16 cellular contexts compared by ENCODE assay signal in the genomic region with DNA sequence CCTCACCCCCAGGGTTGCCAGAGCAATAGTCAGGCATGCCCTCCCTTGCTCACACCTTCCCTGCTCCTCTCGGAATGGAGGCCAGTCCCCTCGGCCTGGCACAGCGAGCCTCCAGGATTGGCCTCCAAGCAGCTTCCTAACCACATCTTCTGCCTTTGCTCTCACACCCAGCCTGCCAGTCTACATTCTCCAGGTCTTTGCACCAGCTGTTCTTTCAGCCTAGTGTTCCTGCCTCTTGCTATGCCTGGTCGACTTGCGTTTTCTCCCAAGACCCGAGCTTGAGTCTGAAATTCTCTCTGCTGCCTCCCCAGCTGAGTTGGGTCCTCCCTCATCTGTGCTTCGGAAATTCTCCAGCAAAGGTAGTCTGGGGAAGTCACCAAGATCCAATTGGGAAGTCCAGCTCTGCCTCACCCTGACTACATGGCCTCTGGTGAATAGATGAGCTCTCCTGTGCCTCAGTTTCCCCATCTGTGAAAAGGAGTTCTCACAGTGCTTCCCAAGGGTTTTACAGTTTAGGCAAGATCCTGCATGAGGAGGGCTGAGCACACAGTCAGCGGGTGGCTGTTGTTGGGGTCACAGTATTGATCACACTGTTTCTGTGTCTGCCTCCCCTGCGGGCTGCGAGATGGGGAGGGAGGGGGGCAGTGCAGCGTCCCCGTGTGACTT. TPM values are rescaled to one million over a fixed set of nuclear protein-coding genes. Genes with fewer than 3 reads are reported as not detected.
DNase-seq lines count a peak whose midpoint lies in the region; ATAC-seq, FAIRE-seq and TF ChIP-seq lines count a peak whose summit lies in the region.
"Had no signal": no experiment of that assay in that cellular context is flagged by ENCODE, and none has a peak within 500 bp of the region (broad histone marks: within the 10 kb centered on the region; RNA-seq: fewer than 3 reads in every experiment).

No MANE protein-coding gene starts in this region.

- H3K4me3 ChIP-seq in bronchial epithelial cell (ENCODE audit: low read depth, low read length) = no peak overlapping the region

- peak; percentile 13 for DNase-seq in NCI-H2171 treated with DMSO at 0.1 percent for 48 hours (lab: John Stamatoyannopoulos, UW)
- DNase-seq in NCI-H2171 (lab: John Stamatoyannopoulos, UW) = no peak
- no peak for DNase-seq in bronchial epithelial cell (ENCODE audit: low read depth)
- peak; percentile 61 for DNase-seq in left kidney (ENCODE audit: low read depth, low spot score)
- DNase-seq in activated CD4-positive, alpha-beta T cell treated with anti-CD3 and anti-CD28 coated beads for 1 hour = no peak
- DNase-seq in T-helper 2 cell treated with Interferon-gamma antibody and Interleukin-4, amounts not matched to agents 5 μg/mL and 100 μg/mL, for 36 hours (ENCODE audit: low spot score) = no peak
- DNase-seq: activated CD4-positive, alpha-beta T cell treated with anti-CD3 and anti-CD28 coated beads, Interleukin-2, amount 10 ng/mL, durations not matched to agents 7 days and 5 days; activated T-cell treated with anti-CD3 and anti-CD28 coated beads, Interleukin-2, amount 50 U/mL, for 24 hours; kidney; NCI-H2081 treated with DMSO at 0.1 percent for 48 hours had no signal

- peaks cover 2% of the 10 kb centered on the region for H3K4me1 Mint-ChIP-seq in T-helper 2 cell treated with Interferon-gamma antibody and Interleukin-4, amounts not matched to agents 5 μg/mL and 100 μg/mL, for 36 hours (ENCODE audit: low read depth)

- FAIRE-seq in bronchial epithelial cell (lab: Jason Lieb, UNC) = peak; percentile 52
- FAIRE-seq: kidney had no signal

- ATAC-seq in HG03280 (IDR thresholded peaks at IDR 0.05; ENCODE audit: unreplicated experiment) = no peak

- H3K36me3 ChIP-seq in bronchial epithelial cell (ENCODE audit: control insufficient read depth, insufficient read depth, low read length) = no peaks in the 10 kb centered on the region

- peaks cover 46% of the 10 kb centered on the region for H3K27me3 Mint-ChIP-seq in T-helper 2 cell treated with Interferon-gamma antibody and Interleukin-4, amounts not matched to agents 5 μg/mL and 100 μg/mL, for 36 hours (ENCODE audit: low read depth)

- H3K27me3 ChIP-seq in bronchial epithelial cell (ENCODE audit: control insufficient read depth, insufficient read depth, low read length) = peaks cover 7% of the 10 kb centered on the region

- H3K9me3 Mint-ChIP-seq in T-helper 2 cell treated with Interferon-gamma antibody and Interleukin-4, amounts not matched to agents 5 μg/mL and 100 μg/mL, for 36 hours = no peaks in the 10 kb centered on the region
- H3K9me3 Mint-ChIP-seq: activated CD4-positive, alpha-beta T cell treated with anti-CD3 and anti-CD28 coated beads, Interleukin-2, amount 10 ng/mL, durations not matched to agents 7 days and 5 days; activated naive CD8-positive, alpha-beta T cell treated with anti-CD3 and anti-CD28 coated beads, Interleukin-2, amount 10 ng/mL, durations not matched to agents 7 days and 5 days; activated T-cell treated with anti-CD3 and anti-CD28 coated beads, Interleukin-2, amount 50 U/mL, for 24 hours had no signal

- H3K4me3 Mint-ChIP-seq in T-helper 2 cell treated with Interferon-gamma antibody and Interleukin-4, amounts not matched to agents 5 μg/mL and 100 μg/mL, for 36 hours = no peak overlapping the region
- H3K4me3 Mint-ChIP-seq: activated CD4-positive, alpha-beta T cell treated with anti-CD3 and anti-CD28 coated beads, Interleukin-2, amount 10 ng/mL, durations not matched to agents 7 days and 5 days; activated naive CD8-positive, alpha-beta T cell treated with anti-CD3 and anti-CD28 coated beads, Interleukin-2, amount 10 ng/mL, durations not matched to agents 7 days and 5 days; activated T-cell treated with anti-CD3 and anti-CD28 coated beads, Interleukin-2, amount 50 U/mL, for 24 hours had no signal

- H3K27ac ChIP-seq in temporal lobe (ENCODE audit: low read depth, low read length) = peak overlapping the region; percentile 95

- H3K27ac Mint-ChIP-seq in T-helper 2 cell treated with Interferon-gamma antibody and Interleukin-4, amounts not matched to agents 5 μg/mL and 100 μg/mL, for 36 hours = no peak overlapping the region
- H3K27ac Mint-ChIP-seq: activated CD4-positive, alpha-beta T cell treated with anti-CD3 and anti-CD28 coated beads, Interleukin-2, amount 10 ng/mL, durations not matched to agents 7 days and 5 days; activated naive CD8-positive, alpha-beta T cell treated with anti-CD3 and anti-CD28 coated beads, Interleukin-2, amount 10 ng/mL, durations not matched to agents 7 days and 5 days; activated T-cell treated with anti-CD3 and anti-CD28 coated beads, Interleukin-2, amount 50 U/mL, for 24 hours; progenitor cell of endocrine pancreas had no signal

- no peaks in the 10 kb centered on the region for H3K36me3 Mint-ChIP-seq in T-helper 2 cell treated with Interferon-gamma antibody and Interleukin-4, amounts not matched to agents 5 μg/mL and 100 μg/mL, for 36 hours (ENCODE audit: low read depth)
- H3K36me3 Mint-ChIP-seq: activated naive CD8-positive, alpha-beta T cell treated with anti-CD3 and anti-CD28 coated beads, Interleukin-2, amount 10 ng/mL, durations not matched to agents 7 days and 5 days had no signal

- TF ChIP-seq CTCF in bronchial epithelial cell (IDR thresholded peaks at IDR 0.05; ENCODE audit: insufficient read depth, low read length, severe bottlenecking) = no peak

RNA-seq across cellular contexts. Expression of gene PSD2, which starts 31.9 kb away (rescaled TPM):
- total RNA-seq in bronchial epithelial cell = under 0.01 TPM in 1 of 2 replicates, not detected in the other
- total RNA-seq in temporal lobe = 31.2 TPM
- total RNA-seq: activated CD4-positive, alpha-beta T cell treated with anti-CD3 and anti-CD28 coated beads, Interleukin-2, amount 10 ng/mL, durations not matched to agents 7 days and 5 days; Right ventricle myocardium superior; T-helper 2 cell treated with Interferon-gamma antibody and Interleukin-4, amounts not matched to agents 100 ng/mL and 5 ng/mL, for 36 hours had no signal

Comparison
In these comparisons a context has a peak if more than half of its experiments do, and no peak if none do; other contexts are left out.
1. DNase-seq: peak in NCI-H2171 treated with DMSO at 0.1 percent for 48 hours (single experiment) and left kidney (single experiment); none in NCI-H2171 (single experiment), bronchial epithelial cell (single experiment), activated CD4-positive, alpha-beta T cell treated with anti-CD3 and anti-CD28 coated beads for 1 hour (single experiment) and T-helper 2 cell treated with Interferon-gamma antibody and Interleukin-4, amounts not matched to agents 5 μg/mL and 100 μg/mL, for 36 hours (single experiment).
2. RNA of gene PSD2, which starts 31.9 kb away (total RNA-seq): 31.2 TPM in temporal lobe (single experiment); under 0.01 TPM in bronchial epithelial cell; every median in the first group is over 10 times any median in the second.